In genomic region chr22:41597635-41597953, GRCh38 we compare ENCODE assay signal across 1 cellular context.
A peak's percentile ranks its signal among the peaks of the same experiment; 100 is the strongest.
TF ChIP-seq lines count a peak whose summit lies in the region.

No MANE protein-coding gene starts in this region.

TF ChIP-seq in HepG2, 621 proteins besides CTCF, POLR2A, EP300 and RAD21:
- no peak for TF ChIP-seq ZSCAN22 (CRISPR knock-in tag; IDR thresholded peaks at IDR 0.05)
- TF ChIP-seq SALL2 (CRISPR knock-in tag; IDR thresholded peaks at IDR 0.05): no peak
- no peak for TF ChIP-seq ZNF784 (CRISPR knock-in tag; IDR thresholded peaks at IDR 0.05; ENCODE audit: borderline replicate concordance)
- no peak for TF ChIP-seq E2F5 (CRISPR knock-in tag; conservative IDR thresholded peaks at IDR 0.05)
- no peak for TF ChIP-seq MZF1 (CRISPR knock-in tag; IDR thresholded peaks at IDR 0.05; ENCODE audit: borderline replicate concordance)
- no peak for TF ChIP-seq ZBTB8A (CRISPR knock-in tag; IDR thresholded peaks at IDR 0.05; ENCODE audit: borderline replicate concordance, low read depth)
- no peak for TF ChIP-seq PLRG1 (conservative IDR thresholded peaks at IDR 0.05)
- TF ChIP-seq CREB3 (CRISPR knock-in tag; IDR thresholded peaks at IDR 0.05): no peak
- no peak for TF ChIP-seq DBP (CRISPR knock-in tag; IDR thresholded peaks at IDR 0.05; ENCODE audit: not compliant biosample characterization)
- no peak for TF ChIP-seq GPN1 (CRISPR knock-in tag; IDR thresholded peaks at IDR 0.05; ENCODE audit: borderline replicate concordance)
- TF ChIP-seq RFXAP (CRISPR knock-in tag; IDR thresholded peaks at IDR 0.05; ENCODE audit: borderline replicate concordance): no peak
- TF ChIP-seq NR2F2 (IDR thresholded peaks at IDR 0.05; ENCODE audit: borderline replicate concordance, low read depth): no peak
- no peak for TF ChIP-seq ZNF616 (CRISPR knock-in tag; IDR thresholded peaks at IDR 0.05; ENCODE audit: low read depth)
- TF ChIP-seq ZNF136 (CRISPR knock-in tag; IDR thresholded peaks at IDR 0.05; ENCODE audit: low read depth): no peak
- TF ChIP-seq ZGPAT (CRISPR knock-in tag; IDR thresholded peaks at IDR 0.05): 0 out of 2 replicates have a peak, but pooled peaks have one; percentile 9
- TF ChIP-seq TARDBP (CRISPR knock-in tag; IDR thresholded peaks at IDR 0.05): peak; percentile 8; the same call in 1 of the 2 replicates
- TF ChIP-seq ZFP91 (CRISPR knock-in tag; IDR thresholded peaks at IDR 0.05; ENCODE audit: borderline replicate concordance): no peak
- peak; percentile 3; the same call in 1 of the 2 replicates for TF ChIP-seq POLR2G (IDR thresholded peaks at IDR 0.05; ENCODE audit: low read depth, low read length)
- no peak for TF ChIP-seq TSC22D2 (CRISPR knock-in tag; IDR thresholded peaks at IDR 0.05; ENCODE audit: borderline replicate concordance)
- no peak for TF ChIP-seq ZNF879 (CRISPR knock-in tag; IDR thresholded peaks at IDR 0.05)
